In genomic region chr11:9518835-9519234, GRCh38 we compare ENCODE assay signal across 21 cellular contexts. TPM values are rescaled to one million over a fixed set of nuclear protein-coding genes. Genes with fewer than 3 reads are reported as not detected.
DNase-seq lines count a peak whose midpoint lies in the region; ATAC-seq, FAIRE-seq and TF ChIP-seq lines count a peak whose summit lies in the region.
"Had no signal": no experiment of that assay in that cellular context is flagged by ENCODE, and none has a peak within 500 bp of the region (broad histone marks: within the 10 kb centered on the region; RNA-seq: fewer than 3 reads in every experiment).

No MANE protein-coding gene starts in this region.

- no peak overlapping the region for H2AFZ ChIP-seq in H1 (ENCODE audit: low read length)

- POLR2A ChIA-PET in H1 (lab: Charles Lee; ENCODE audit: partially characterized antibody) = interaction anchor here (0.7 to 1.5 kb wide), 4 partner anchors 14 to 134 kb away, joined by 3 to 5 read pairs (median 4); partner anchors contain the start of genes IPO7 and WEE1
- POLR2A ChIA-PET in activated CD4-positive, alpha-beta T cell treated with anti-CD3 and anti-CD28 coated beads for 36 hours (lab: Charles Lee) = no interaction called here

- H3K27me3 ChIP-seq in HUES6 (ENCODE audit: control insufficient read depth, insufficient read depth, low read length) (no peaks in the 10 kb centered on the region), H1 (replicated peaks in 1 of 4; ENCODE audit: control insufficient read depth in 3 of 4, extremely low read depth in 1 of 4, insufficient read depth in 3 of 4, low read length in 3 of 4) (no peaks in the 10 kb centered on the region), tibial artery (no peaks in the 10 kb centered on the region)
- H3K27me3 ChIP-seq: BLaER1 treated with 17β-estradiol and CSF1 and Interleukin-3, amounts not matched to agents 10 nM and 100 nM had no signal

- H4K20me1 ChIP-seq in H1 (replicated peaks in 1 of 2; ENCODE audit: control insufficient read depth in 1 of 2, insufficient read depth in 2 of 2, low read length in 2 of 2) = no peaks in the 10 kb centered on the region
- H4K20me1 ChIP-seq: BLaER1 treated with 17β-estradiol and CSF1 and Interleukin-3, amounts not matched to agents 10 nM and 100 nM had no signal

- no peak for ATAC-seq in HG02623 (IDR thresholded peaks at IDR 0.05; ENCODE audit: unreplicated experiment)
- ATAC-seq in activated CD4-positive, alpha-beta T cell treated with anti-CD3 and anti-CD28 coated beads for 36 hours = no peak
- ATAC-seq: CD8-positive, alpha-beta T cell had no signal

- H3K9ac ChIP-seq in HUES6 (ENCODE audit: low read length) (no peak overlapping the region), H1 (replicated peaks in 1 of 4; ENCODE audit: extremely low read depth in 1 of 4, low read depth in 3 of 4, low read length in 3 of 4) (no peak overlapping the region)
- H3K9ac ChIP-seq: BLaER1 treated with 17β-estradiol and CSF1 and Interleukin-3, amounts not matched to agents 10 nM and 100 nM had no signal

- no peaks in the 10 kb centered on the region for H3K79me1 ChIP-seq in H1 (ENCODE audit: low read depth, low read length)

- no peak overlapping the region for H3K56ac ChIP-seq in H1 (replicated peaks; ENCODE audit: insufficient read length, low read depth, low read length)

- no peak overlapping the region; a peak in 1 of 4 replicates for H3K4me2 ChIP-seq in H1 (ENCODE audit: insufficient read depth in 1 of 2, low read depth in 2 of 2, low read length in 2 of 2)
- H3K4me2 ChIP-seq: BLaER1 treated with 17β-estradiol and CSF1 and Interleukin-3, amounts not matched to agents 10 nM and 100 nM had no signal

- H3K4me3 ChIP-seq in HUES6 (ENCODE audit: low read depth, low read length) (0 out of 2 replicates have a peak overlapping the region, but pooled peaks have one; percentile 11), H1 (ENCODE audit: extremely low read depth in 1 of 4, insufficient read depth in 2 of 4, low read depth in 3 of 4, low read length in 4 of 4) (peak overlapping the region in 1 of 4 experiments; percentile 13; a peak in 1 of 8 replicates), tibial artery (no peak overlapping the region)
- H3K4me3 ChIP-seq: BLaER1 treated with 17β-estradiol and CSF1 and Interleukin-3, amounts not matched to agents 10 nM and 100 nM; HAP-1 had no signal

- no peak overlapping the region for H2AK5ac ChIP-seq in H1 (ENCODE audit: low read depth, low read length)

- no peak overlapping the region for H2BK15ac ChIP-seq in H1 (ENCODE audit: low read length)

- no peak overlapping the region for H3K4ac ChIP-seq in H1 (replicated peaks; ENCODE audit: insufficient read length, low read depth, low read length)

- H3K36me3 ChIP-seq in HUES6 (ENCODE audit: control insufficient read depth, insufficient read depth, low read length) = peaks cover 34% of the 10 kb centered on the region
- H3K36me3 ChIP-seq in H1 (ENCODE audit: control insufficient read depth in 2 of 4, insufficient read depth in 4 of 4, low read length in 3 of 4) = peaks cover 0 to 23% (median 13%) of the 10 kb centered on the region in 4 experiments; a peak in 6 of 8 replicates
- peaks cover 16 to 44% (median 40%) of the 10 kb centered on the region in 3 donors for H3K36me3 ChIP-seq in tibial artery

- no peak for TF ChIP-seq CTCF in H1 (IDR thresholded peaks at IDR 0.05; ENCODE audit: control extremely low read depth in 1 of 3, insufficient read depth in 1 of 3, low read depth in 1 of 3, low read length in 3 of 3)
- TF ChIP-seq CTCF in tibial artery (IDR thresholded peaks at IDR 0.05) = no peak

- H4K5ac ChIP-seq in H1 (ENCODE audit: insufficient read length, low read depth, low read length) = no peak overlapping the region

- no peaks in the 10 kb centered on the region; the same call in 1 of the 2 replicates for H3K23me2 ChIP-seq in H1 (ENCODE audit: low read depth, low read length)

- TF ChIP-seq RAD21 in H1 (IDR thresholded peaks at IDR 0.05 in 1 of 2, conservative IDR thresholded peaks at IDR 0.05 in 1 of 2; ENCODE audit: low read depth in 2 of 2, low read length in 2 of 2) = no peak

- no peaks in the 10 kb centered on the region for H3K27me3 Mint-ChIP-seq in activated CD4-positive, alpha-beta T cell treated with anti-CD3 and anti-CD28 coated beads for 36 hours
- H3K27me3 Mint-ChIP-seq: B cell had no signal

- no peaks in the 10 kb centered on the region for H3K79me2 ChIP-seq in H1 (ENCODE audit: control insufficient read depth in 1 of 2, insufficient read depth in 2 of 2, low read length in 2 of 2)

- no peak for TF ChIP-seq EP300 in H1 (IDR thresholded peaks at IDR 0.05; ENCODE audit: borderline replicate concordance in 1 of 2, low read depth in 2 of 2, low read length in 2 of 2)

- DNase-seq in H1 (ENCODE audit: low read depth in 1 of 2, low spot score in 2 of 2) = no peak
- no peak for DNase-seq in tibial artery
- DNase-seq in central memory CD4-positive, alpha-beta T cell = no peak
- DNase-seq in activated CD4-positive, alpha-beta T cell treated with anti-CD3 and anti-CD28 coated beads for 36 hours = no peak
- DNase-seq: 8988T; CD8-positive, alpha-beta T cell; DMS 273 treated with DMSO at 0.1 percent for 48 hours; DMS53; DND-41; EL; GOT3; KG1 had no signal

- H3K4me1 ChIP-seq in HUES6 (ENCODE audit: control insufficient read depth, insufficient read depth, low read length) = peaks cover 11% of the 10 kb centered on the region
- no peaks in the 10 kb centered on the region; a peak in 1 of 7 replicates for H3K4me1 ChIP-seq in H1 (replicated peaks in 1 of 4; ENCODE audit: control insufficient read depth in 3 of 4, insufficient read depth in 4 of 4, low read length in 3 of 4)
- peaks cover 0 to 16% (median 4%) of the 10 kb centered on the region in 4 donors for H3K4me1 ChIP-seq in tibial artery

- H3K27ac ChIP-seq in HUES6 (ENCODE audit: low read depth, low read length) (peak overlapping the region; percentile 78), H1 (ENCODE audit: low read depth, low read length) (no peak overlapping the region), tibial artery (peak overlapping the region; percentile 7 to 41)
- H3K27ac ChIP-seq: BLaER1 treated with 17β-estradiol and CSF1 and Interleukin-3, amounts not matched to agents 10 nM and 100 nM; HL-60 had no signal

- H3K4me1 Mint-ChIP-seq in activated CD4-positive, alpha-beta T cell treated with anti-CD3 and anti-CD28 coated beads for 36 hours = no peaks in the 10 kb centered on the region
- H3K4me1 Mint-ChIP-seq: B cell had no signal

- H4K91ac ChIP-seq in H1 (replicated peaks; ENCODE audit: insufficient read length, low read length) = no peak overlapping the region

- H3K23ac ChIP-seq in H1 (ENCODE audit: insufficient read length) = no peak overlapping the region

- H3K9me3 Mint-ChIP-seq in activated CD4-positive, alpha-beta T cell treated with anti-CD3 and anti-CD28 coated beads for 36 hours (ENCODE audit: low read depth) = no peaks in the 10 kb centered on the region
- H3K9me3 Mint-ChIP-seq: CD8-positive, alpha-beta T cell had no signal

- no peak overlapping the region; the same call in 1 of the 2 replicates for H3K18ac ChIP-seq in H1 (ENCODE audit: extremely low read depth, low read length)

- intact Hi-C loops in tibial artery (cut with DNase I; ENCODE audit: low total_unique reads) = no loop called here
- intact Hi-C loops in activated CD4-positive, alpha-beta T cell treated with anti-CD3 and anti-CD28 coated beads for 36 hours (cut with DNase I, micrococcal nuclease) = no loop called here

- H3K14ac ChIP-seq in H1 (ENCODE audit: insufficient read length) = no peak overlapping the region

- H4K8ac ChIP-seq in H1 (ENCODE audit: extremely low read depth, insufficient read depth, low read length) = no peak overlapping the region

- no peak overlapping the region for H2BK20ac ChIP-seq in H1 (ENCODE audit: low read length)

- no peak overlapping the region for H3K27ac Mint-ChIP-seq in activated CD4-positive, alpha-beta T cell treated with anti-CD3 and anti-CD28 coated beads for 36 hours
- H3K27ac Mint-ChIP-seq: B cell; CD8-positive, alpha-beta T cell had no signal

- FAIRE-seq in G401.6 (lab: Jason Lieb, UNC) (peak; percentile 54), H1 (lab: Jason Lieb, UNC) (peak; percentile 36)
- FAIRE-seq: GM12891, GM19239 had no signal

- H3K4me3 Mint-ChIP-seq in activated CD4-positive, alpha-beta T cell treated with anti-CD3 and anti-CD28 coated beads for 36 hours = no peak overlapping the region
- H3K4me3 Mint-ChIP-seq: B cell; CD8-positive, alpha-beta T cell had no signal

- no peak overlapping the region for H2BK120ac ChIP-seq in H1 (replicated peaks; ENCODE audit: low read depth, low read length)

- H3K9me3 ChIP-seq in HUES6 (ENCODE audit: control insufficient read depth, insufficient read depth, low read depth, low read length) (no peaks in the 10 kb centered on the region), H1 (ENCODE audit: insufficient read depth in 2 of 2, low read depth in 1 of 2, low read length in 1 of 2) (no peaks in the 10 kb centered on the region), tibial artery (no peaks in the 10 kb centered on the region)
- H3K9me3 ChIP-seq: HAP-1 had no signal

- WGBS in H1 (ENCODE audit: extremely low coverage in 1 of 2, insufficient coverage in 1 of 2, insufficient read length in 1 of 2, insufficient replicate concordance in 2 of 2, low coverage in 1 of 2, low lambda C conversion rate in 2 of 2, missing lambda C conversion rate in 1 of 2), 2 experiments = 41% methylated on average over 2 of the region's 2 CpGs; no CpG with 5 or more reads in 1 of the 2 experiments

- no peak for TF ChIP-seq POLR2A in H1 (IDR thresholded peaks at IDR 0.05; ENCODE audit: control extremely low read depth in 1 of 2, low read depth in 2 of 2, low read length in 2 of 2)

- CTCF ChIA-PET in H1 (lab: Charles Lee; ENCODE audit: partially characterized antibody) = interaction anchor here (1.0 kb wide), 1 partner anchor 12 kb away, joined by 4 read pairs; no protein-coding TSS in a partner anchor
- CTCF ChIA-PET in activated CD4-positive, alpha-beta T cell treated with anti-CD3 and anti-CD28 coated beads for 36 hours (lab: Charles Lee) = interaction anchor here (0.6 to 1.3 kb wide), 2 partner anchors 11 to 332 kb away, joined by 3 to 6 read pairs; no protein-coding TSS in a partner anchor

- no peak overlapping the region for H2BK5ac ChIP-seq in H1 (ENCODE audit: low read depth, low read length)

- H2BK12ac ChIP-seq in H1 (ENCODE audit: low read depth, low read length) = no peak overlapping the region

- peaks cover 35% of the 10 kb centered on the region for H3K36me3 Mint-ChIP-seq in activated CD4-positive, alpha-beta T cell treated with anti-CD3 and anti-CD28 coated beads for 36 hours (ENCODE audit: low read depth)

RNA-seq across cellular contexts. Expression of gene WEE1, which starts 54.6 kb away (rescaled TPM):
- 115 and 120 TPM in 2 replicates for total RNA-seq in H1 (2021; fragmentation: NEBNext Ultra II Directional; extraction: Animal tissue kit (Norgen Biotek cat#: 25700))
- 22.6 and 40.8 TPM in 2 replicates for polyA plus RNA-seq in H1 (2011; rRNA removed)
- polyA plus RNA-seq in H1 (2011; cell fraction: cytosol; rRNA removed) = 49.2 TPM
- polyA plus RNA-seq in H1 (2011; cell fraction: nucleus; rRNA removed) = 21.5 TPM
- 55.4 to 89.1 TPM (median 63.7 TPM) in 4 replicates for polyA plus RNA-seq in H1 (2012, experiment 1 of 2)
- 19.5 TPM for polyA plus RNA-seq in H1 (2012, experiment 2 of 2)
- polyA plus RNA-seq in H1 (2013, experiment 1 of 2) = 55.2 TPM
- 53.3 TPM for polyA plus RNA-seq in H1 (2013, experiment 2 of 2)
- polyA minus RNA-seq in H1 (2011; rRNA and poly(A)+ RNA removed) = 48.9 and 53.0 TPM in 2 replicates
- polyA minus RNA-seq in H1 (2011; cell fraction: cytosol; rRNA and poly(A)+ RNA removed) = 37.4 TPM
- 91.8 TPM for polyA minus RNA-seq in H1 (2011; cell fraction: nucleus; rRNA and poly(A)+ RNA removed)
- 10 to 100 TPM; 44.8 to 46.5 TPM for total RNA-seq in activated CD4-positive, alpha-beta T cell treated with anti-CD3 and anti-CD28 coated beads for 36 hours

RNA-seq across cellular contexts. Expression of gene ZNF143, which starts 58.0 kb away (rescaled TPM):
- 38.9 and 43.0 TPM in 2 replicates for total RNA-seq in H1 (2021; fragmentation: NEBNext Ultra II Directional; extraction: Animal tissue kit (Norgen Biotek cat#: 25700))
- 37.7 and 69.2 TPM in 2 replicates for polyA plus RNA-seq in H1 (2011; rRNA removed)
- 33.1 TPM for polyA plus RNA-seq in H1 (2011; cell fraction: cytosol; rRNA removed)
- polyA plus RNA-seq in H1 (2011; cell fraction: nucleus; rRNA removed) = 38.5 TPM
- polyA plus RNA-seq in H1 (2012, experiment 1 of 2) = 29.5 to 50.1 TPM (median 34.4 TPM) in 4 replicates
- polyA plus RNA-seq in H1 (2012, experiment 2 of 2) = 1.9 TPM
- polyA plus RNA-seq in H1 (2013, experiment 1 of 2) = 18.9 TPM
- 19.9 TPM for polyA plus RNA-seq in H1 (2013, experiment 2 of 2)
- 208 and 231 TPM in 2 replicates for polyA minus RNA-seq in H1 (2011; rRNA and poly(A)+ RNA removed)
- polyA minus RNA-seq in H1 (2011; cell fraction: cytosol; rRNA and poly(A)+ RNA removed) = 41.2 TPM
- polyA minus RNA-seq in H1 (2011; cell fraction: nucleus; rRNA and poly(A)+ RNA removed) = 86.0 TPM
- total RNA-seq in activated CD4-positive, alpha-beta T cell treated with anti-CD3 and anti-CD28 coated beads for 36 hours = 10 to 100 TPM; 32.6 to 34.9 TPM
